20 cellular contexts compared by ENCODE assay signal in genomic region chr12:117226505-117226904, GRCh38.
"Had no signal": no experiment of that assay in that cellular context is flagged by ENCODE, and none has a peak within 500 bp of the region (broad histone marks: within the 10 kb centered on the region; RNA-seq: fewer than 3 reads in every experiment).

No MANE protein-coding gene starts in this region.

- H3K4me3 Mint-ChIP-seq: activated CD4-positive, alpha-beta memory T cell treated with anti-CD3 and anti-CD28 coated beads, Interleukin-2, amount 10 ng/mL, durations not matched to agents 7 days and 5 days; activated CD4-positive, alpha-beta T cell treated with anti-CD3 and anti-CD28 coated beads for 36 hours; activated naive CD4-positive, alpha-beta T cell treated with anti-CD3 and anti-CD28 coated beads, Interleukin-2, amount 50 U/mL, for 24 hours; activated T-cell treated with anti-CD3 and anti-CD28 coated beads, Interleukin-2, amount 50 U/mL, for 72 hours had no signal

- H3K36me3 Mint-ChIP-seq: activated naive CD4-positive, alpha-beta T cell treated with anti-CD3 and anti-CD28 coated beads, Interleukin-2, amount 50 U/mL, for 24 hours had no signal

- H3K36me3 ChIP-seq: breast epithelium, WERI-Rb-1 had no signal

- H3K4me1 Mint-ChIP-seq: activated CD4-positive, alpha-beta memory T cell treated with anti-CD3 and anti-CD28 coated beads, Interleukin-2, amount 10 ng/mL, durations not matched to agents 7 days and 5 days; activated CD4-positive, alpha-beta T cell treated with anti-CD3 and anti-CD28 coated beads for 36 hours; activated naive CD4-positive, alpha-beta T cell treated with anti-CD3 and anti-CD28 coated beads, Interleukin-2, amount 50 U/mL, for 24 hours had no signal

- H3K27ac ChIP-seq: breast epithelium, WERI-Rb-1 had no signal

- H3K27me3 Mint-ChIP-seq: activated CD4-positive, alpha-beta memory T cell treated with anti-CD3 and anti-CD28 coated beads, Interleukin-2, amount 10 ng/mL, durations not matched to agents 7 days and 5 days had no signal

- H3K9me3 ChIP-seq: breast epithelium, SK-N-SH had no signal

- H3K4me3 ChIP-seq: breast epithelium had no signal

- H3K9ac ChIP-seq: SK-N-SH had no signal

- H3K27ac Mint-ChIP-seq: activated CD4-positive, alpha-beta memory T cell treated with anti-CD3 and anti-CD28 coated beads, Interleukin-2, amount 10 ng/mL, durations not matched to agents 7 days and 5 days; activated CD4-positive, alpha-beta T cell treated with anti-CD3 and anti-CD28 coated beads for 36 hours; activated naive CD4-positive, alpha-beta T cell treated with anti-CD3 and anti-CD28 coated beads, Interleukin-2, amount 50 U/mL, for 24 hours; activated T-cell treated with anti-CD3 and anti-CD28 coated beads, Interleukin-2, amount 50 U/mL, for 72 hours had no signal

- DNase-seq: activated CD4-positive, alpha-beta memory T cell treated with anti-CD3 and anti-CD28 coated beads, Interleukin-2, amount 10 ng/mL, durations not matched to agents 7 days and 5 days; activated CD4-positive, alpha-beta T cell treated with anti-CD3 and anti-CD28 coated beads for 36 hours; activated CD4-positive, alpha-beta T cell treated with anti-CD3 and anti-CD28 coated beads, Interleukin-2, amount 50 U/mL, for 1 hour; activated T-cell treated with anti-CD3 and anti-CD28 coated beads, Interleukin-2, amount 50 U/mL, for 72 hours; aorta; caudate nucleus; KG1; NCI-H1092; NCI-H1417; NCI-H1930; NCI-H2171 treated with DMSO at 0.1 percent for 48 hours; NCI-H226; NCI-H526; NCI-H82; PC-3; SK-N-SH; T-helper 1 cell; WERI-Rb-1 had no signal

- ATAC-seq: activated CD4-positive, alpha-beta T cell treated with anti-CD3 and anti-CD28 coated beads for 36 hours; activated T-cell treated with anti-CD3 and anti-CD28 coated beads, Interleukin-2, amount 50 U/mL, for 72 hours; PC-3 had no signal

- H3K9me3 Mint-ChIP-seq: activated CD4-positive, alpha-beta memory T cell treated with anti-CD3 and anti-CD28 coated beads, Interleukin-2, amount 10 ng/mL, durations not matched to agents 7 days and 5 days; activated naive CD4-positive, alpha-beta T cell treated with anti-CD3 and anti-CD28 coated beads, Interleukin-2, amount 50 U/mL, for 24 hours; activated T-cell treated with anti-CD3 and anti-CD28 coated beads, Interleukin-2, amount 50 U/mL, for 72 hours had no signal

- H3K4me1 ChIP-seq: breast epithelium had no signal

- H3K4me2 ChIP-seq: SK-N-SH had no signal
